In the genomic region with DNA sequence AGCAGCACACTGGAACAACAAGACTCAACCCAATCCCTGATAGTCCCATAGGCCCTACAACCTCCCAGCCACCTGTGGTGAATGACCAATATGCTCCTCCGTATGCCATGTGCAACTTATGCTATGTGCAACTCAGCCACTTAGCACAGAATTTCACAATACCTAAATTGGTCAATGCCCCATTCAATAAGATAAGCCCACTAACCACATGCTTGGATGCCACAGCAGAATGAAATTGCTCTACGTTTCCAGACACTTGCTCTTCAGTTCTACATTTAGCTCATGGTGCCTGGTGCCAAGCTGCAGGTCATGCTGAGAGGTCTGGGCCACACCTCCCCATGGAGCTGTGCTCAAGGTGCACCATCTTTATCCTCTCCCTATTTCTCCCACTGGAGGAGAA, we compare ENCODE assay signal across 22 cellular contexts.
DNase-seq lines count a peak whose midpoint lies in the region; ATAC-seq and TF ChIP-seq lines count a peak whose summit lies in the region.
"Had no signal": no experiment of that assay in that cellular context is flagged by ENCODE, and none has a peak within 500 bp of the region (broad histone marks: within the 10 kb centered on the region; RNA-seq: fewer than 3 reads in every experiment).

No MANE protein-coding gene starts in this region.

- H3K36me3 ChIP-seq in heart right ventricle, result no peaks in the 10 kb centered on the region
- H3K36me3 ChIP-seq: sigmoid colon, tibial artery had no signal

- CTCF ChIA-PET in RWPE1 (lab: Yijun Ruan, JAX), result no interaction called here

- no peaks in the 10 kb centered on the region for H3K27me3 ChIP-seq in heart right ventricle
- H3K27me3 ChIP-seq: sigmoid colon had no signal

- peaks cover 0 to 17% (median 0%) of the 10 kb centered on the region in 11 donors for H3K9me3 ChIP-seq in heart right ventricle
- H3K9me3 ChIP-seq: tibial artery had no signal

- intact Hi-C loops in heart right ventricle (cut with DNase I) (no loop called here), cardiac septum (cut with DNase I) (no loop called here), left colon (cut with DNase I, micrococcal nuclease) (no loop called here)

- 30 to 44% methylated on average over 2 of the region's 2 CpGs for whole genome bisulfite sequencing in heart right ventricle, 2 donors

- POLR2A ChIA-PET in RWPE1 (lab: Yijun Ruan, JAX; ENCODE audit: low non-redundant PET), result no interaction called here

- TF ChIP-seq CTCF in heart right ventricle (IDR thresholded peaks at IDR 0.05) (no peak), RWPE1 (conservative IDR thresholded peaks at IDR 0.05; ENCODE audit: low read depth) (no peak), fibroblast of mammary gland (conservative IDR thresholded peaks at IDR 0.05; ENCODE audit: control insufficient read depth, insufficient read depth, low read depth, low read length) (no peak), retinal pigment epithelial cell (conservative IDR thresholded peaks at IDR 0.05; ENCODE audit: low read depth, low read length) (no peak)

- ATAC-seq in heart right ventricle (peak in 5 of 8 donors; percentile 24 to 77 (median 55)), HG02798 (IDR thresholded peaks at IDR 0.05; ENCODE audit: poor library complexity, unreplicated experiment) (no peak), left colon (no peak), GM21786 (IDR thresholded peaks at IDR 0.05; ENCODE audit: unreplicated experiment) (no peak)

- H3K4me3 ChIP-seq in heart right ventricle, result no peak overlapping the region
- H3K4me3 ChIP-seq in fibroblast of mammary gland (ENCODE audit: control insufficient read depth, low read depth, low read length), result no peak overlapping the region
- no peak overlapping the region for H3K4me3 ChIP-seq in retinal pigment epithelial cell (ENCODE audit: low read length)
- H3K4me3 ChIP-seq: sigmoid colon, SK-N-MC, tibial artery had no signal

- DNase-seq in heart right ventricle (peak in 1 of 2 donors; percentile 15), cardiac septum (ENCODE audit: low spot score) (no peak), RWPE1 (ENCODE audit: low spot score) (peak; percentile 18), fibroblast of mammary gland (ENCODE audit: low read depth) (peak; percentile 41), retinal pigment epithelial cell (ENCODE audit: low read depth) (peak; percentile 49), left colon (no peak)
- DNase-seq: activated CD4-positive, alpha-beta T cell treated with anti-CD3 and anti-CD28 coated beads, Interleukin-2, amount 50 U/mL, for 1 hour; activated CD4-positive, CD25-positive, alpha-beta regulatory T cell; activated gamma-delta T cell; activated naive CD8-positive, alpha-beta T cell treated with anti-CD3 and anti-CD28 coated beads, Interleukin-2, amount 10 ng/mL, durations not matched to agents 7 days and 5 days; activated T-cell treated with anti-CD3 and anti-CD28 coated beads, Interleukin-2, amount 50 U/mL, for 24 hours; CD4-positive, alpha-beta memory T cell; mesenchymal stem cell; NCI-H2107; NCI-H774; posterior cingulate gyrus; sigmoid colon; stimulated activated CD4-positive, alpha-beta T cell treated with anti-CD3 and anti-CD28 coated beads, Interleukin-4, amount 100 ng/mL, for 4 hours; tibial artery had no signal

- no peak overlapping the region for H3K27ac ChIP-seq in heart right ventricle
- H3K27ac ChIP-seq in RWPE1, result peak overlapping the region; percentile 60
- H3K27ac ChIP-seq: sigmoid colon, SK-N-MC, tibial artery had no signal

- no peaks in the 10 kb centered on the region for H3K4me1 ChIP-seq in heart right ventricle
- H3K4me1 ChIP-seq: sigmoid colon, tibial artery had no signal

Comparison
In these comparisons a context has a peak if more than half of its experiments do, and no peak if none do; other contexts are left out.
1. ATAC-seq: peak in heart right ventricle (5 of 8); none in HG02798 (single experiment), left colon (single experiment) and GM21786 (single experiment).
2. DNase-seq: peak in RWPE1 (single experiment), fibroblast of mammary gland (single experiment) and retinal pigment epithelial cell (single experiment); none in cardiac septum (single experiment) and left colon (0 of 2).